24 cellular contexts compared by ENCODE assay signal in genomic region chr10:106380706-106381105, GRCh38.
"Had no signal": no experiment of that assay in that cellular context is flagged by ENCODE, and none has a peak within 500 bp of the region (broad histone marks: within the 10 kb centered on the region; RNA-seq: fewer than 3 reads in every experiment).

No MANE protein-coding gene starts in this region.

- ATAC-seq: K562, T-cell had no signal

- H3K9me2 ChIP-seq: SK-N-SH had no signal

- H3K27me3 Mint-ChIP-seq: IgD-negative memory B cell, T-cell had no signal

- H3K36me3 Mint-ChIP-seq: IgD-negative memory B cell, T-cell had no signal

- H3K4me2 ChIP-seq: KMS-11, PC-9, SK-N-SH had no signal

- H3K9me3 ChIP-seq: Peyer's patch had no signal

- H3K27ac Mint-ChIP-seq: IgD-negative memory B cell; T-cell; T-helper 1 cell treated with Interleukin-12 subunit alpha and Interleukin-12 subunit beta and Interleukin-4 antibody, amounts not matched to agents 30 μg/mL and 1 μg/mL, for 36 hours had no signal

- DNase-seq: Kasumi-1, MV-4-11, NCI-H1048, NCI-H1105, NCI-H1417, NCI-H1436 treated with DMSO at 0.1 percent for 48 hours, NCI-H1694, NCI-H187 treated with DMSO at 0.1 percent for 48 hours, NCI-H2029 treated with DMSO at 0.1 percent for 48 hours, NCI-H2171 treated with DMSO at 0.1 percent for 48 hours, NCI-H2227 treated with DMSO at 0.1 percent for 48 hours, NCI-H524, NCI-H526 treated with DMSO at 0.1 percent for 48 hours, NCI-H774, PC-9, Peyer's patch, SHP77, SK-N-SH, SW 1271, T-cell had no signal

- H3K4me3 Mint-ChIP-seq: IgD-negative memory B cell; T-cell; T-helper 1 cell treated with Interleukin-12 subunit alpha and Interleukin-12 subunit beta and Interleukin-4 antibody, amounts not matched to agents 30 μg/mL and 1 μg/mL, for 36 hours had no signal

- H3K36me3 ChIP-seq: Peyer's patch had no signal

- H3K4me3 ChIP-seq: K562, PC-9, Peyer's patch had no signal

- H3K4me1 Mint-ChIP-seq: IgD-negative memory B cell, T-cell had no signal

- H2AFZ ChIP-seq: PC-9 had no signal

- H3K27me3 ChIP-seq: Peyer's patch had no signal

- H3K27ac ChIP-seq: KMS-11, PC-9, Peyer's patch had no signal

- H3K4me1 ChIP-seq: Peyer's patch had no signal
